ENCODE assay signal across 1 cellular context in the genomic region with DNA sequence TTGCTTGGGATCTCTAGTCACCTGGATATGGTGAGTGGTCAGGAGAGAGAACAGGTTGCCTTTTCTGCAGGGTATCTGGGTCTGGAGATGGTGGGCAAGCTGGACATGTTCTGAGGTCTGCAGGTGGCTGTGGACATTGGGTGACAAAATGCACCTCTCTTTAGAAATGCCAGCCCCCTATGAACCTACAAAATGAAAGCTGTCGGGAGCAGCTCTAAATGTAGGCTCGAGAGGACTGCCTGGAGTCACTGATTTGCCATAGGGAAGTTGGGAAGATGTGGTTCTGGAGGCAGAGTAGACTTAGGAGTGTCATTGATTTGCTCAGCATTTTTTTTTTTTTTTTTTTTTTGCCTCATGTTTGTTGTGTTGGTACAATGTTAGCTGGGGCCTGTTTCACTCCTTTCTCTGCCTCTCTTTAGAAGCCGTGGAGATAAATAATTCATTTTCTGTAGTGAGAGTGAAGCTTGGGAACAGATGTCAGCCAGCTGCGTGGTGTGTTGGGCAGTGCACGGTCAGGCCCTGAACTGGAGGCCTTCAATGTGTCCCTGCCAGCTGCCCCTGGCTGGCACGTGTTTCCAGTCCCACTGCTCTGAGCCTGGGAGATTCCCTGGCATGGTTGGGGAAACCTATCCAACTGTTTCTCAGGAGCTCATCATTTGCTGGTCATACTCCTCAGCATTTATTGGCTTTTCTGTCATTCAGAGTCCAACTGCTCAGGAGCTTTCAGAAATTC.
TF ChIP-seq lines count a peak whose summit lies in the region.

No MANE protein-coding gene starts in this region.

TF ChIP-seq in H1, 55 proteins besides CTCF, POLR2A, EP300 and RAD21:
- no peak for TF ChIP-seq BRCA1 (IDR thresholded peaks at IDR 0.05; ENCODE audit: low read depth, low read length)
- no peak for TF ChIP-seq SUZ12 (IDR thresholded peaks at IDR 0.05; ENCODE audit: low read length)
- TF ChIP-seq HDAC6 (IDR thresholded peaks at IDR 0.05; ENCODE audit: low read depth, low read length), result no peak
- TF ChIP-seq RNF2 (IDR thresholded peaks at IDR 0.05; ENCODE audit: borderline replicate concordance, low read depth, low read length, missing control alignments, poor library complexity, severe bottlenecking), result no peak
- no peak for TF ChIP-seq TEAD4 (IDR thresholded peaks at IDR 0.05; ENCODE audit: low read depth, low read length)
- no peak for TF ChIP-seq CHD1 (IDR thresholded peaks at IDR 0.05; ENCODE audit: low read depth, low read length)
- TF ChIP-seq SIRT6 (IDR thresholded peaks at IDR 0.05; ENCODE audit: low read length), result no peak
